In the genomic region with DNA sequence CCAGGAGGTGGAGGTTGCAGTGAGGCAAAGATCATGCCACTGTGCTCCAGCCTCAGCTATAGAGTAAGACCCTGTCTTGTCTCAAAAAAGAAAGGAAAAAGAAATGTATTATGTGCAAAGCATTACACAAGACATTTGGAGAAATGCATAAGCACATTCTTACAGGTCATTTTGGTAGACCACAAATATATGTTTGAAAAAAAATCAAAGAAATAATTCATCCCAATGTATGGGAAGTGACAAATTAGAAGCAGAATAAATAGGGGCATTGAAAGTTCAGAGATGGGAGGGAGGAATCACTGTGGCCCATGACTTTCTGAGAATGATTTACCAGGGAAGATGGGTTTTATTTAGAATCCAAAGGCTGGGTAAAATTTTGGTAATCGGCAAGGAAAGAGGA, we compare ENCODE assay signal across 31 cellular contexts.
"Had no signal": no experiment of that assay in that cellular context is flagged by ENCODE, and none has a peak within 500 bp of the region (broad histone marks: within the 10 kb centered on the region; RNA-seq: fewer than 3 reads in every experiment).

No MANE protein-coding gene starts in this region.

- H3K27me3 ChIP-seq: adrenal gland, body of pancreas, brain microvascular endothelial cell, breast epithelium had no signal

- DNase-seq: activated B cell treated with CpG ODN at 0.5 μM for 24 hours; activated CD4-positive, alpha-beta memory T cell treated with anti-CD3 and anti-CD28 coated beads for 36 hours; activated CD4-positive, alpha-beta T cell treated with anti-CD3 and anti-CD28 coated beads for 4 hours; activated CD4-positive, alpha-beta T cell treated with anti-CD3 and anti-CD28 coated beads, Interleukin-2, amount 10 ng/mL, durations not matched to agents 24 days and 14 days; activated CD4-positive, alpha-beta T cell treated with anti-CD3 and anti-CD28 coated beads, Interleukin-2, amount 50 U/mL, for 1 hour; activated CD4-positive, alpha-beta T cell treated with anti-CD3 and anti-CD28 coated beads, Interleukin-2, amount 50 U/mL, for 4 hours; activated CD4-positive, CD25-positive, alpha-beta regulatory T cell treated with anti-CD3 and anti-CD28 coated beads, Interleukin-2, amount 50 U/mL, for 72 hours; activated CD8-positive, alpha-beta memory T cell treated with anti-CD3 and anti-CD28 coated beads, Interleukin-2, amount 50 U/mL, for 4 hours; activated CD8-positive, alpha-beta T cell treated with anti-CD3 and anti-CD28 coated beads for 36 hours; activated effector memory CD4-positive, alpha-beta T cell treated with anti-CD3 and anti-CD28 coated beads, Interleukin-2, amount 50 U/mL, for 16 hours; activated gamma-delta T cell treated with Interleukin-2 at 50 U/mL for 16 hours; activated naive CD4-positive, alpha-beta T cell treated with anti-CD3 and anti-CD28 coated beads, Interleukin-2, amount 10 ng/mL, durations not matched to agents 7 days and 5 days; activated naive CD4-positive, alpha-beta T cell treated with Interleukin-2 at 50 U/mL for 16 hours; activated naive CD8-positive, alpha-beta T cell treated with anti-CD3 and anti-CD28 coated beads for 36 hours; activated T-cell treated with anti-CD3 and anti-CD28 coated beads for 4 hours; activated T-cell treated with anti-CD3 and anti-CD28 coated beads, Interleukin-2, amount 50 U/mL, for 1 hour; activated T-cell treated with anti-CD3 and anti-CD28 coated beads, Interleukin-2, amount 50 U/mL, for 4 hours; activated T-cell treated with anti-CD3 and anti-CD28 coated beads, Interleukin-2, amount 50 U/mL, for 72 hours; adrenal gland; amniotic stem cell; aorta; body of pancreas; brain microvascular endothelial cell; central memory CD4-positive, alpha-beta T cell; T-helper 1 cell; T-helper 2 cell; T-helper 9 cell had no signal

- H3K27ac ChIP-seq: adrenal gland, body of pancreas, brain microvascular endothelial cell, breast epithelium, VCaP had no signal

- H3K36me3 ChIP-seq: adrenal gland, brain microvascular endothelial cell, breast epithelium had no signal

- H3K4me3 ChIP-seq: adrenal gland, body of pancreas, breast epithelium had no signal

- ATAC-seq: activated CD8-positive, alpha-beta T cell treated with anti-CD3 and anti-CD28 coated beads for 36 hours; activated naive CD4-positive, alpha-beta T cell treated with anti-CD3 and anti-CD28 coated beads, Interleukin-2, amount 50 U/mL, for 72 hours; activated T-cell treated with anti-CD3 and anti-CD28 coated beads, Interleukin-2, amount 50 U/mL, for 4 hours; activated T-cell treated with anti-CD3 and anti-CD28 coated beads, Interleukin-2, amount 50 U/mL, for 72 hours; activated T-helper 17 cell treated with anti-CD3 and anti-CD28 coated beads, Interleukin-2, amount 50 U/mL, for 72 hours; body of pancreas had no signal

- H3K9me3 ChIP-seq: adrenal gland, body of pancreas, breast epithelium had no signal

- H3K4me1 ChIP-seq: adrenal gland, body of pancreas had no signal
